1 cellular context compared by ENCODE assay signal in the genomic region with DNA sequence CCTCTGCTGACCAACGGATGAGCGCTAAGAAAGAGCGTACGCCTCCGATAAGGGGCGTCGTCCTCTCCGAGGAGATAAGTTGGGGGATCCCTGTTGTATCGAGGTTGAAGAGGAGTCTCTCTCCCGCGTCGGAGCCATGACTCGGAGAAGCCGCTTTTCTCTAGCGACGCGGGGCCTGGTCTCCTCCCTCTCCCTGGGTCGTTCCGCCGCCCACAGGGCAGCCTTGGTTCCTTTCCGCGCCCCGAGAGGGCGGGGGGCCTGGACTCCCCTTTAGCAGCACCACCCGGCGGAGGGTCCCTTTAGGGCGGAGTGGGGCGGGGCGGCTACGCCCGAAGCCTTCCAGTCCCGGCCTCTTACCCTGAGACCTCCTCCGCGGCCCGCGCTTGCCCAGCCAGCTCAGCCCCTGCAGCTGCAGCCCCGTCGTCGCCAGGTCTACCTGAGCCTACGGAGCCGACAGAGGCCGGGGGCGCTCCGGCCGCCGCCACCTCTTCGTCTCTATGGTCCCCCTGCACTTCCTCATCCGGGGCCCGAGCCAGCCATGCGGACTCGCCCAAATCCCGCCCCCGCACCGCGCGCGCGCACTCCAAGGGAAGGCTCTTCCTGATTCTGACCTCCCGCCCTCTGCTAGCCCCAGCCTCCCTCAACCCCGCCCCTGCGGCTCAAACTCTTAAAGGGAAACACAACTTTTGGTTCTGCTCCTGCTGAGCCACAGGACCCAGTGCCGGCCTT.
A peak's percentile ranks its signal among the peaks of the same experiment; 100 is the strongest.
TF ChIP-seq lines count a peak whose summit lies in the region.

A gene (minus strand): TSS at position 497 of the 729 bp plus-strand sequence. CDS start 11,272 bp downstream, outside the sequence.

TF ChIP-seq in HepG2, 621 proteins besides CTCF, POLR2A, EP300 and RAD21 (continued from another document and continues in another):
- TF ChIP-seq, protein P1, sequence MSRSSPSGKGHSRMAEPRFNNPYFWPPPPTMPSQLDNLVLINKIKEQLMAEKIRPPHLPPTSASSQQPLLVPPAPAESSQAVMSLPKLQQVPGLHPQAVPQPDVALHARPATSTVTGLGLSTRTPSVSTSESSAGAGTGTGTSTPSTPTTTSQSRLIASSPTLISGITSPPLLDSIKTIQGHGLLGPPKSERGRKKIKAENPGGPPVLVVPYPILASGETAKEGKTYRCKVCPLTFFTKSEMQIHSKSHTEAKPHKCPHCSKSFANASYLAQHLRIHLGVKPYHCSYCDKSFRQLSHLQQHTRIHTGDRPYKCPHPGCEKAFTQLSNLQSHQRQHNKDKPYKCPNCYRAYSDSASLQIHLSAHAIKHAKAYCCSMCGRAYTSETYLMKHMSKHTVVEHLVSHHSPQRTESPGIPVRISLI (CRISPR knock-in tag; IDR thresholded peaks at IDR 0.05; ENCODE audit: borderline replicate concordance), result 0 out of 2 replicates have a peak, but pooled peaks have one; percentile 27
- TF ChIP-seq ZNF703 (CRISPR knock-in tag; IDR thresholded peaks at IDR 0.05; ENCODE audit: borderline replicate concordance) (peak; percentile 75; the same call in 1 of the 2 replicates), THAP11 (CRISPR knock-in tag; IDR thresholded peaks at IDR 0.05) (peak; percentile 93), ZSCAN29 (CRISPR knock-in tag; conservative IDR thresholded peaks at IDR 0.05) (no peak), NR2F1 (CRISPR knock-in tag; IDR thresholded peaks at IDR 0.05) (0 out of 4 replicates have a peak, but pooled peaks of 1 of the 2 experiments have one; percentile 23), GATAD2A (CRISPR knock-in tag; IDR thresholded peaks at IDR 0.05) (peak; percentile 9; the same call in 1 of the 2 replicates), FOXA3 (CRISPR knock-in tag; IDR thresholded peaks at IDR 0.05) (peak; percentile 49), TOPORS (CRISPR knock-in tag; IDR thresholded peaks at IDR 0.05) (peak; percentile 72), ZNF563 (CRISPR knock-in tag; IDR thresholded peaks at IDR 0.05) (peak; percentile 84; the same call in 1 of the 2 replicates), KDM5B (CRISPR knock-in tag; IDR thresholded peaks at IDR 0.05; ENCODE audit: borderline replicate concordance) (peak; percentile 92; the same call in 1 of the 2 replicates), SATB2 (CRISPR knock-in tag; IDR thresholded peaks at IDR 0.05) (peak; percentile 40; the same call in 1 of the 2 replicates), HNRNPL (IDR thresholded peaks at IDR 0.05; ENCODE audit: low read depth, low read length) (0 out of 2 replicates have a peak, but pooled peaks have one; percentile 62), SALL1 (CRISPR knock-in tag; IDR thresholded peaks at IDR 0.05) (peak; percentile 90), ZNF776 (CRISPR knock-in tag; IDR thresholded peaks at IDR 0.05) (peak; percentile 67; the same call in 1 of the 2 replicates), ZBTB7B (CRISPR knock-in tag; IDR thresholded peaks at IDR 0.05) (peak; percentile 82), ZNF432 (CRISPR knock-in tag; IDR thresholded peaks at IDR 0.05; ENCODE audit: borderline replicate concordance) (no peak), HNRNPK (IDR thresholded peaks at IDR 0.05; ENCODE audit: low read depth, low read length, poor library complexity, severe bottlenecking) (peak; percentile 76), KLF12 (CRISPR knock-in tag; IDR thresholded peaks at IDR 0.05; ENCODE audit: borderline replicate concordance) (peak; percentile 87; the same call in 1 of the 2 replicates), RCOR2 (CRISPR knock-in tag; IDR thresholded peaks at IDR 0.05) (no peak; the same call in 1 of the 2 replicates), ONECUT2 (CRISPR knock-in tag; IDR thresholded peaks at IDR 0.05) (no peak), ZNF577 (CRISPR knock-in tag; IDR thresholded peaks at IDR 0.05; ENCODE audit: borderline replicate concordance, low read depth) (no peak), CEBPG (CRISPR knock-in tag; IDR thresholded peaks at IDR 0.05) (no peak), KDM1A (CRISPR knock-in tag; IDR thresholded peaks at IDR 0.05) (no peak), ZFP36L2 (CRISPR knock-in tag; IDR thresholded peaks at IDR 0.05) (no peak), ZBTB7A (CRISPR knock-in tag; IDR thresholded peaks at IDR 0.05) (0 out of 2 replicates have a peak, but pooled peaks have one; percentile 16), ZNF772 (CRISPR knock-in tag; IDR thresholded peaks at IDR 0.05) (peak; percentile 90), RFXAP (CRISPR knock-in tag; IDR thresholded peaks at IDR 0.05; ENCODE audit: borderline replicate concordance) (no peak), MED8 (CRISPR knock-in tag; IDR thresholded peaks at IDR 0.05; ENCODE audit: insufficient replicate concordance) (peak; percentile 59)
- TF ChIP-seq, protein P2, sequence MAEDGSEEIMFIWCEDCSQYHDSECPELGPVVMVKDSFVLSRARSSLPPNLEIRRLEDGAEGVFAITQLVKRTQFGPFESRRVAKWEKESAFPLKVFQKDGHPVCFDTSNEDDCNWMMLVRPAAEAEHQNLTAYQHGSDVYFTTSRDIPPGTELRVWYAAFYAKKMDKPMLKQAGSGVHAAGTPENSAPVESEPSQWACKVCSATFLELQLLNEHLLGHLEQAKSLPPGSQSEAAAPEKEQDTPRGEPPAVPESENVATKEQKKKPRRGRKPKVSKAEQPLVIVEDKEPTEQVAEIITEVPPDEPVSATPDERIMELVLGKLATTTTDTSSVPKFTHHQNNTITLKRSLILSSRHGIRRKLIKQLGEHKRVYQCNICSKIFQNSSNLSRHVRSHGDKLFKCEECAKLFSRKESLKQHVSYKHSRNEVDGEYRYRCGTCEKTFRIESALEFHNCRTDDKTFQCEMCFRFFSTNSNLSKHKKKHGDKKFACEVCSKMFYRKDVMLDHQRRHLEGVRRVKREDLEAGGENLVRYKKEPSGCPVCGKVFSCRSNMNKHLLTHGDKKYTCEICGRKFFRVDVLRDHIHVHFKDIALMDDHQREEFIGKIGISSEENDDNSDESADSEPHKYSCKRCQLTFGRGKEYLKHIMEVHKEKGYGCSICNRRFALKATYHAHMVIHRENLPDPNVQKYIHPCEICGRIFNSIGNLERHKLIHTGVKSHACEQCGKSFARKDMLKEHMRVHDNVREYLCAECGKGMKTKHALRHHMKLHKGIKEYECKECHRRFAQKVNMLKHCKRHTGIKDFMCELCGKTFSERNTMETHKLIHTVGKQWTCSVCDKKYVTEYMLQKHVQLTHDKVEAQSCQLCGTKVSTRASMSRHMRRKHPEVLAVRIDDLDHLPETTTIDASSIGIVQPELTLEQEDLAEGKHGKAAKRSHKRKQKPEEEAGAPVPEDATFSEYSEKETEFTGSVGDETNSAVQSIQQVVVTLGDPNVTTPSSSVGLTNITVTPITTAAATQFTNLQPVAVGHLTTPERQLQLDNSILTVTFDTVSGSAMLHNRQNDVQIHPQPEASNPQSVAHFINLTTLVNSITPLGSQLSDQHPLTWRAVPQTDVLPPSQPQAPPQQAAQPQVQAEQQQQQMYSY (CRISPR knock-in tag; IDR thresholded peaks at IDR 0.05), result peak; percentile 53; the same call in 1 of the 2 replicates
- TF ChIP-seq, protein P3, sequence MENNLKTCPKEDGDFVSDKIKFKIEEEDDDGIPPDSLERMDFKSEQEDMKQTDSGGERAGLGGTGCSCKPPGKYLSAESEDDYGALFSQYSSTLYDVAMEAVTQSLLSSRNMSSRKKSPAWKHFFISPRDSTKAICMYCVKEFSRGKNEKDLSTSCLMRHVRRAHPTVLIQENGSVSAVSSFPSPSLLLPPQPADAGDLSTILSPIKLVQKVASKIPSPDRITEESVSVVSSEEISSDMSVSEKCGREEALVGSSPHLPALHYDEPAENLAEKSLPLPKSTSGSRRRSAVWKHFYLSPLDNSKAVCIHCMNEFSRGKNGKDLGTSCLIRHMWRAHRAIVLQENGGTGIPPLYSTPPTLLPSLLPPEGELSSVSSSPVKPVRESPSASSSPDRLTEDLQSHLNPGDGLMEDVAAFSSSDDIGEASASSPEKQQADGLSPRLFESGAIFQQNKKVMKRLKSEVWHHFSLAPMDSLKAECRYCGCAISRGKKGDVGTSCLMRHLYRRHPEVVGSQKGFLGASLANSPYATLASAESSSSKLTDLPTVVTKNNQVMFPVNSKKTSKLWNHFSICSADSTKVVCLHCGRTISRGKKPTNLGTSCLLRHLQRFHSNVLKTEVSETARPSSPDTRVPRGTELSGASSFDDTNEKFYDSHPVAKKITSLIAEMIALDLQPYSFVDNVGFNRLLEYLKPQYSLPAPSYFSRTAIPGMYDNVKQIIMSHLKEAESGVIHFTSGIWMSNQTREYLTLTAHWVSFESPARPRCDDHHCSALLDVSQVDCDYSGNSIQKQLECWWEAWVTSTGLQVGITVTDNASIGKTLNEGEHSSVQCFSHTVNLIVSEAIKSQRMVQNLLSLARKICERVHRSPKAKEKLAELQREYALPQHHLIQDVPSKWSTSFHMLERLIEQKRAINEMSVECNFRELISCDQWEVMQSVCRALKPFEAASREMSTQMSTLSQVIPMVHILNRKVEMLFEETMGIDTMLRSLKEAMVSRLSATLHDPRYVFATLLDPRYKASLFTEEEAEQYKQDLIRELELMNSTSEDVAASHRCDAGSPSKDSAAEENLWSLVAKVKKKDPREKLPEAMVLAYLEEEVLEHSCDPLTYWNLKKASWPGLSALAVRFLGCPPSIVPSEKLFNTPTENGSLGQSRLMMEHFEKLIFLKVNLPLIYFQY (CRISPR knock-in tag; IDR thresholded peaks at IDR 0.05; ENCODE audit: borderline replicate concordance), result peak; percentile 57; the same call in 1 of the 2 replicates
- TF ChIP-seq, protein P4, sequence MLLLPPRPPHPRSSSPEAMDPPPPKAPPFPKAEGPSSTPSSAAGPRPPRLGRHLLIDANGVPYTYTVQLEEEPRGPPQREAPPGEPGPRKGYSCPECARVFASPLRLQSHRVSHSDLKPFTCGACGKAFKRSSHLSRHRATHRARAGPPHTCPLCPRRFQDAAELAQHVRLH (CRISPR knock-in tag; IDR thresholded peaks at IDR 0.05; ENCODE audit: borderline replicate concordance, low read depth), result peak; percentile 18; the same call in 1 of the 2 replicates
- TF ChIP-seq, protein P5, sequence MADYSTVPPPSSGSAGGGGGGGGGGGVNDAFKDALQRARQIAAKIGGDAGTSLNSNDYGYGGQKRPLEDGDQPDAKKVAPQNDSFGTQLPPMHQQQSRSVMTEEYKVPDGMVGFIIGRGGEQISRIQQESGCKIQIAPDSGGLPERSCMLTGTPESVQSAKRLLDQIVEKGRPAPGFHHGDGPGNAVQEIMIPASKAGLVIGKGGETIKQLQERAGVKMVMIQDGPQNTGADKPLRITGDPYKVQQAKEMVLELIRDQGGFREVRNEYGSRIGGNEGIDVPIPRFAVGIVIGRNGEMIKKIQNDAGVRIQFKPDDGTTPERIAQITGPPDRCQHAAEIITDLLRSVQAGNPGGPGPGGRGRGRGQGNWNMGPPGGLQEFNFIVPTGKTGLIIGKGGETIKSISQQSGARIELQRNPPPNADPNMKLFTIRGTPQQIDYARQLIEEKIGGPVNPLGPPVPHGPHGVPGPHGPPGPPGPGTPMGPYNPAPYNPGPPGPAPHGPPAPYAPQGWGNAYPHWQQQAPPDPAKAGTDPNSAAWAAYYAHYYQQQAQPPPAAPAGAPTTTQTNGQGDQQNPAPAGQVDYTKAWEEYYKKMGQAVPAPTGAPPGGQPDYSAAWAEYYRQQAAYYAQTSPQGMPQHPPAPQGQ (CRISPR knock-in tag; IDR thresholded peaks at IDR 0.05; ENCODE audit: borderline replicate concordance), result no peak
- TF ChIP-seq, protein P6, sequence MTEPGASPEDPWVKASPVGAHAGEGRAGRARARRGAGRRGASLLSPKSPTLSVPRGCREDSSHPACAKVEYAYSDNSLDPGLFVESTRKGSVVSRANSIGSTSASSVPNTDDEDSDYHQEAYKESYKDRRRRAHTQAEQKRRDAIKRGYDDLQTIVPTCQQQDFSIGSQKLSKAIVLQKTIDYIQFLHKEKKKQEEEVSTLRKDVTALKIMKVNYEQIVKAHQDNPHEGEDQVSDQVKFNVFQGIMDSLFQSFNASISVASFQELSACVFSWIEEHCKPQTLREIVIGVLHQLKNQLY (CRISPR knock-in tag; IDR thresholded peaks at IDR 0.05), result no peak
- TF ChIP-seq, protein P7, sequence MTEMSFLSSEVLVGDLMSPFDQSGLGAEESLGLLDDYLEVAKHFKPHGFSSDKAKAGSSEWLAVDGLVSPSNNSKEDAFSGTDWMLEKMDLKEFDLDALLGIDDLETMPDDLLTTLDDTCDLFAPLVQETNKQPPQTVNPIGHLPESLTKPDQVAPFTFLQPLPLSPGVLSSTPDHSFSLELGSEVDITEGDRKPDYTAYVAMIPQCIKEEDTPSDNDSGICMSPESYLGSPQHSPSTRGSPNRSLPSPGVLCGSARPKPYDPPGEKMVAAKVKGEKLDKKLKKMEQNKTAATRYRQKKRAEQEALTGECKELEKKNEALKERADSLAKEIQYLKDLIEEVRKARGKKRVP (CRISPR knock-in tag; IDR thresholded peaks at IDR 0.05), result peak in 1 of 2 experiments; percentile 31; a peak in 1 of 4 replicates
- TF ChIP-seq, protein P8, sequence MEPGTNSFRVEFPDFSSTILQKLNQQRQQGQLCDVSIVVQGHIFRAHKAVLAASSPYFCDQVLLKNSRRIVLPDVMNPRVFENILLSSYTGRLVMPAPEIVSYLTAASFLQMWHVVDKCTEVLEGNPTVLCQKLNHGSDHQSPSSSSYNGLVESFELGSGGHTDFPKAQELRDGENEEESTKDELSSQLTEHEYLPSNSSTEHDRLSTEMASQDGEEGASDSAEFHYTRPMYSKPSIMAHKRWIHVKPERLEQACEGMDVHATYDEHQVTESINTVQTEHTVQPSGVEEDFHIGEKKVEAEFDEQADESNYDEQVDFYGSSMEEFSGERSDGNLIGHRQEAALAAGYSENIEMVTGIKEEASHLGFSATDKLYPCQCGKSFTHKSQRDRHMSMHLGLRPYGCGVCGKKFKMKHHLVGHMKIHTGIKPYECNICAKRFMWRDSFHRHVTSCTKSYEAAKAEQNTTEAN (CRISPR knock-in tag; conservative IDR thresholded peaks at IDR 0.05), result 0 out of 2 replicates have a peak, but pooled peaks have one; percentile 52
- TF ChIP-seq, protein P9, sequence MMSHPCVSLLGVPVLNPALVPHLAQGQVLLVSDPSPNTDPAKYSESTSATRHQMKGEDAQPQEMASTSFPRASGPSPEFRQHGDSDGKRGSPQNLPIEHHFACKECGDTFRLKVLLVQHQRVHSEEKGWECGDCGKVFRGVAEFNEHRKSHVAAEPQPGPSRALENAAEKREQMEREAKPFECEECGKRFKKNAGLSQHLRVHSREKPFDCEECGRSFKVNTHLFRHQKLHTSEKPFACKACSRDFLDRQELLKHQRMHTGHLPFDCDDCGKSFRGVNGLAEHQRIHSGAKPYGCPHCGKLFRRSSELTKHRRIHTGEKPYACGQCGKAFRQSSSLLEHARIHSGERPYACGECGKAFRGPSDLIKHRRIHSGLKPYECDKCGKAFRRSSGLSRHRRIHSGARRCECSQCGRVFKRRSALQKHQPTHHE (CRISPR knock-in tag; IDR thresholded peaks at IDR 0.05; ENCODE audit: borderline replicate concordance), result peak; percentile 92
- TF ChIP-seq, protein P10, sequence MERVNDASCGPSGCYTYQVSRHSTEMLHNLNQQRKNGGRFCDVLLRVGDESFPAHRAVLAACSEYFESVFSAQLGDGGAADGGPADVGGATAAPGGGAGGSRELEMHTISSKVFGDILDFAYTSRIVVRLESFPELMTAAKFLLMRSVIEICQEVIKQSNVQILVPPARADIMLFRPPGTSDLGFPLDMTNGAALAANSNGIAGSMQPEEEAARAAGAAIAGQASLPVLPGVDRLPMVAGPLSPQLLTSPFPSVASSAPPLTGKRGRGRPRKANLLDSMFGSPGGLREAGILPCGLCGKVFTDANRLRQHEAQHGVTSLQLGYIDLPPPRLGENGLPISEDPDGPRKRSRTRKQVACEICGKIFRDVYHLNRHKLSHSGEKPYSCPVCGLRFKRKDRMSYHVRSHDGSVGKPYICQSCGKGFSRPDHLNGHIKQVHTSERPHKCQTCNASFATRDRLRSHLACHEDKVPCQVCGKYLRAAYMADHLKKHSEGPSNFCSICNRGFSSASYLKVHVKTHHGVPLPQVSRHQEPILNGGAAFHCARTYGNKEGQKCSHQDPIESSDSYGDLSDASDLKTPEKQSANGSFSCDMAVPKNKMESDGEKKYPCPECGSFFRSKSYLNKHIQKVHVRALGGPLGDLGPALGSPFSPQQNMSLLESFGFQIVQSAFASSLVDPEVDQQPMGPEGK (CRISPR knock-in tag; IDR thresholded peaks at IDR 0.05), result peak; percentile 72
